ENCODE assay signal across 21 cellular contexts in the genomic region with DNA sequence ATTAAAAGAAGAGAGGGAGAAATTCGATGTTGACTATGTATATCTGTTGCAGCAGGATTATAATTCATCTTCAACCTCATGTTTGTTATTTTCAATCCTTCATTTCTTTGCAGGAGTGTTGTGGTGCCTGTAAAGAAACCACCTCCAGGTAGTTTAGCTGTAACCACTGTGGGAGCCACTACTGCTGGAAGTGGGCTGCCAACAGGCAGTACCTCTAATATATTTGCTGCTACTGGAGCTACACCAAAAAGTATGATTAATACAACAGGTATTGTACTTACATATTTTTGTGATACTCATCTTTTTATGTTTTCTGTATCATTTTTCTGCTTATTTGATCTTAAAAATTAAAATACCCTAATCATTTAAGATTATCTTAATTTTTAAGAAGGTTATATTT.
DNase-seq lines count a peak whose midpoint lies in the region; ATAC-seq and FAIRE-seq lines count a peak whose summit lies in the region.
"Had no signal": no experiment of that assay in that cellular context is flagged by ENCODE, and none has a peak within 500 bp of the region (broad histone marks: within the 10 kb centered on the region; RNA-seq: fewer than 3 reads in every experiment).

No MANE protein-coding gene starts in this region.

- ATAC-seq in HG03439 (IDR thresholded peaks at IDR 0.05; ENCODE audit: unreplicated experiment): no peak
- ATAC-seq: GM23338, HCT116 had no signal

- FAIRE-seq in colon (lab: Jason Lieb, UNC): peak; percentile 41
- FAIRE-seq in urothelium cell line (lab: Jason Lieb, UNC): no peak
- FAIRE-seq: A204.1, GM12891, GM19239 had no signal

- DNase-seq in GM03348 (ENCODE audit: low spot score) (peak; percentile 7), M059J (ENCODE audit: low read depth) (peak; percentile 4), urothelium cell line (ENCODE audit: low spot score) (peak; percentile 1), superior temporal gyrus (ENCODE audit: extremely low spot score) (no peak), COR-L47 (lab: John Stamatoyannopoulos, UW) (no peak)
- DNase-seq: ACHN; BE2C; C1 segment of cervical spinal cord; CD4-positive, CD25-positive, alpha-beta regulatory T cell; CD8-positive, alpha-beta memory T cell; DMS153; DMS79; H7; HFFc6 had no signal

Comparison
In these comparisons a context has a peak if more than half of its experiments do, and no peak if none do; other contexts are left out.
1. DNase-seq: peak in GM03348 (single experiment), M059J (single experiment) and urothelium cell line (single experiment); none in superior temporal gyrus (single experiment) and COR-L47 (single experiment).